ENCODE assay signal across 5 cellular contexts in genomic region chr1:222031286-222031685, GRCh38.
"Had no signal": no experiment of that assay in that cellular context is flagged by ENCODE, and none has a peak within 500 bp of the region (broad histone marks: within the 10 kb centered on the region; RNA-seq: fewer than 3 reads in every experiment).

No MANE protein-coding gene starts in this region.

- H2AFZ ChIP-seq: GM23338 had no signal

- H3K27ac Mint-ChIP-seq: GM23338, H9 had no signal

- DNase-seq: H9, HCEC 1CT, IMR-90 had no signal

- H3K4me2 ChIP-seq: GM23338 had no signal

- H3K9me3 Mint-ChIP-seq: GM23338, H9 had no signal

- H3K4me3 ChIP-seq: GM23338, K562 had no signal

- H3K4me3 Mint-ChIP-seq: GM23338, H9 had no signal
